Comparison of ENCODE assay signal across 8 cellular contexts in genomic region chr14:102319351-102320032, GRCh38. TPM values are rescaled to one million over a fixed set of nuclear protein-coding genes. Genes with fewer than 3 reads are reported as not detected.
DNase-seq lines count a peak whose midpoint lies in the region; TF ChIP-seq lines count a peak whose summit lies in the region.

ZNF839 (plus strand) TSS chr14:102319746; CDS start chr14:102319766, 20 bp downstream.

- peaks cover 48% of the 10 kb centered on the region for H3F3A ChIP-seq in neural progenitor cell (ENCODE audit: low read depth)

- H2AFZ ChIP-seq in neural progenitor cell (replicated peaks), result peak within 1 kb of the TSS; percentile 99

- peaks cover 11% of the 10 kb centered on the region for H3K79me2 ChIP-seq in neural progenitor cell (ENCODE audit: low read depth)

- H3K27me3 ChIP-seq in neural progenitor cell (peaks cover 12% of the 10 kb centered on the region), stomach smooth muscle (ENCODE audit: control insufficient read depth in 1 of 2, insufficient read depth in 2 of 2, low read length in 2 of 2) (no peaks in the 10 kb centered on the region)

- peaks cover 11% of the 10 kb centered on the region for H3K4me1 ChIP-seq in HEK293 (ENCODE audit: control insufficient read depth, insufficient read depth, low read length)
- H3K4me1 ChIP-seq in neural progenitor cell, result peaks cover 23% of the 10 kb centered on the region
- H3K4me1 ChIP-seq in stomach smooth muscle (ENCODE audit: control insufficient read depth, insufficient read depth, low read length), result peaks cover 40% of the 10 kb centered on the region

- no peaks in the 10 kb centered on the region for H3K9me3 ChIP-seq in HEK293 (ENCODE audit: control insufficient read depth, insufficient read depth, low read depth, low read length)
- no peaks in the 10 kb centered on the region for H3K9me3 ChIP-seq in neural progenitor cell (ENCODE audit: low read depth)
- no peaks in the 10 kb centered on the region for H3K9me3 ChIP-seq in stomach smooth muscle (ENCODE audit: control insufficient read depth in 2 of 2, low read length in 2 of 2)

- peak within 1 kb of the TSS; percentile 98 for H3K27ac Mint-ChIP-seq in neural progenitor cell

- CTCF ChIA-PET in HEK293 (lab: Yijun Ruan, JAX), result interaction anchor here (0.6 to 1.6 kb wide), 2 partner anchors 9 to 196 kb away, joined by 3 read pairs; no protein-coding TSS in a partner anchor

- POLR2A ChIA-PET in HEK293 (lab: Yijun Ruan, JAX), result interaction anchor here (1.4 kb wide), 1 partner anchor 43 kb away, joined by 5 read pairs; the partner anchor contains the start of genes CINP and TECPR2

- peak within 1 kb of the TSS; percentile 97 for H3K4me3 Mint-ChIP-seq in neural progenitor cell

- H3K36me3 ChIP-seq in HEK293 (ENCODE audit: control insufficient read depth in 2 of 2, insufficient read depth in 1 of 2, low read length in 2 of 2) (peaks cover 0 to 16% of the 10 kb centered on the region in 2 experiments; a peak in 2 of 3 replicates), neural progenitor cell (no peaks in the 10 kb centered on the region), stomach smooth muscle (ENCODE audit: control insufficient read depth in 2 of 2, insufficient read depth in 2 of 2, low read length in 2 of 2) (no peaks in the 10 kb centered on the region)

- H4K20me1 ChIP-seq in neural progenitor cell (ENCODE audit: low read depth), result no peaks in the 10 kb centered on the region

- DNase-seq in G401 (ENCODE audit: low spot score), result peak; percentile 88
- DNase-seq in NCI-H1048 (lab: John Stamatoyannopoulos, UW), result peak; percentile 87
- peak; percentile 92 for DNase-seq in SK-MEL-5 (ENCODE audit: low read depth, low spot score)
- DNase-seq in activated gamma-delta T cell treated with anti-CD3 and anti-CD28 coated beads, Interleukin-2, amount 50 U/mL, for 16 hours (ENCODE audit: low read depth), result peak; percentile 89
- DNase-seq in foreskin fibroblast, result peak; percentile 87 to 96
- DNase-seq in neural progenitor cell (ENCODE audit: low spot score), result peak; percentile 93

- peaks cover 24% of the 10 kb centered on the region for H3K27me3 Mint-ChIP-seq in neural progenitor cell (ENCODE audit: insufficient read depth, low read depth)

- in situ Hi-C loops in G401 (cut with HindIII; ENCODE audit: low sequenced_read_pairs), result loop anchor here (25.0 kb wide), 1 partner anchor 232 kb away; the partner anchor contains the start of gene HSP90AA1
- in situ Hi-C loops in SK-MEL-5 (cut with HindIII; ENCODE audit: low pct_unique_long_range_greater_than_20kb, low sequenced_read_pairs), result no loop called here

- H3K4me3 ChIP-seq in HEK293 (ENCODE audit: low read depth, low read length), result peak within 1 kb of the TSS; percentile 84
- H3K4me3 ChIP-seq in foreskin fibroblast (ENCODE audit: low read depth in 1 of 2, low read length in 2 of 2), result peak within 1 kb of the TSS; percentile 77 to 89
- H3K4me3 ChIP-seq in neural progenitor cell, result peak within 1 kb of the TSS; percentile 92
- H3K4me3 ChIP-seq in stomach smooth muscle (ENCODE audit: low read length in 2 of 2), result peak within 1 kb of the TSS; percentile 83 to 93

- peak within 1 kb of the TSS; percentile 87 for H3K27ac ChIP-seq in HEK293 (ENCODE audit: extremely low read depth, low read depth, low read length)
- H3K27ac ChIP-seq in neural progenitor cell, result no peak within 1 kb of the TSS
- peak within 1 kb of the TSS; percentile 96 for H3K27ac ChIP-seq in stomach smooth muscle (ENCODE audit: low read length)

- peaks cover 5% of the 10 kb centered on the region for H3K9me3 Mint-ChIP-seq in neural progenitor cell

- H3K4me1 Mint-ChIP-seq in neural progenitor cell, result peaks cover 49% of the 10 kb centered on the region

- H3K9ac ChIP-seq in neural progenitor cell (peak within 1 kb of the TSS; percentile 77), stomach smooth muscle (ENCODE audit: low read length in 2 of 2) (peak within 1 kb of the TSS; percentile 95 to 98)

- peak within 1 kb of the TSS; percentile 95 for H3K4me2 ChIP-seq in neural progenitor cell

- H3K36me3 Mint-ChIP-seq in neural progenitor cell, result peaks cover 3% of the 10 kb centered on the region

- TF ChIP-seq CTCF in HEK293 (tag by site-specific recombination; IDR thresholded peaks at IDR 0.05), result no peak
- no peak for TF ChIP-seq CTCF in foreskin fibroblast (IDR thresholded peaks at IDR 0.05; ENCODE audit: low read depth, low read length)
- TF ChIP-seq CTCF in neural progenitor cell (IDR thresholded peaks at IDR 0.05), result no peak

TF ChIP-seq in HEK293, 187 proteins besides CTCF, POLR2A, EP300 and RAD21 (continues in another document):
- TF ChIP-seq BCL6B (tag by site-specific recombination; IDR thresholded peaks at IDR 0.05) (no peak), ZNF214 (tag by site-specific recombination; IDR thresholded peaks at IDR 0.05; ENCODE audit: borderline replicate concordance) (no peak), GLIS1 (tag by site-specific recombination; IDR thresholded peaks at IDR 0.05) (no peak), ZNF704 (tag by site-specific recombination; IDR thresholded peaks at IDR 0.05) (no peak), ZNF169 (tag by site-specific recombination; IDR thresholded peaks at IDR 0.05) (no peak), GLIS2 (tag by site-specific recombination; IDR thresholded peaks at IDR 0.05) (no peak), ZNF837 (tag by site-specific recombination; IDR thresholded peaks at IDR 0.05) (no peak), ZNF426 (tag by site-specific recombination; IDR thresholded peaks at IDR 0.05) (no peak), ZNF580 (tag by site-specific recombination; IDR thresholded peaks at IDR 0.05) (peak; percentile 67; the same call in 1 of the 2 replicates), ZFP3 (tag by site-specific recombination; IDR thresholded peaks at IDR 0.05; ENCODE audit: low read depth) (no peak), ZNF23 (tag by site-specific recombination; IDR thresholded peaks at IDR 0.05; ENCODE audit: borderline replicate concordance) (no peak), ZBTB21 (tag by site-specific recombination; IDR thresholded peaks at IDR 0.05) (peak; percentile 96), ZNF548 (tag by site-specific recombination; IDR thresholded peaks at IDR 0.05) (no peak)
- TF ChIP-seq, protein P1, sequence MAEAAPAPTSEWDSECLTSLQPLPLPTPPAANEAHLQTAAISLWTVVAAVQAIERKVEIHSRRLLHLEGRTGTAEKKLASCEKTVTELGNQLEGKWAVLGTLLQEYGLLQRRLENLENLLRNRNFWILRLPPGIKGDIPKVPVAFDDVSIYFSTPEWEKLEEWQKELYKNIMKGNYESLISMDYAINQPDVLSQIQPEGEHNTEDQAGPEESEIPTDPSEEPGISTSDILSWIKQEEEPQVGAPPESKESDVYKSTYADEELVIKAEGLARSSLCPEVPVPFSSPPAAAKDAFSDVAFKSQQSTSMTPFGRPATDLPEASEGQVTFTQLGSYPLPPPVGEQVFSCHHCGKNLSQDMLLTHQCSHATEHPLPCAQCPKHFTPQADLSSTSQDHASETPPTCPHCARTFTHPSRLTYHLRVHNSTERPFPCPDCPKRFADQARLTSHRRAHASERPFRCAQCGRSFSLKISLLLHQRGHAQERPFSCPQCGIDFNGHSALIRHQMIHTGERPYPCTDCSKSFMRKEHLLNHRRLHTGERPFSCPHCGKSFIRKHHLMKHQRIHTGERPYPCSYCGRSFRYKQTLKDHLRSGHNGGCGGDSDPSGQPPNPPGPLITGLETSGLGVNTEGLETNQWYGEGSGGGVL (tag by site-specific recombination; IDR thresholded peaks at IDR 0.05), result no peak

RNA-seq across cellular contexts. Expression of gene ZNF839, which starts in this region (rescaled TPM):
- 13.2 and 16.4 TPM in 2 replicates for total RNA-seq in G401 (2014; rRNA removed; shearing (Covaris generic))
- total RNA-seq in SK-MEL-5 (2014; rRNA removed; shearing (Covaris generic)), result 11.4 and 12.6 TPM in 2 replicates
- 11.1 and 18.6 TPM in 2 replicates for polyA plus RNA-seq in SK-MEL-5 (2015; cell fraction: cytosol; rRNA removed)
- 59.4 and 73.3 TPM in 2 replicates for polyA plus RNA-seq in SK-MEL-5 (2015; cell fraction: nucleus; rRNA removed)
- total RNA-seq in neural progenitor cell (ENCODE audit: low replicate concordance), result 13.7 and 22.6 TPM in 2 replicates
